ENCODE assay signal across 8 cellular contexts in the genomic region with DNA sequence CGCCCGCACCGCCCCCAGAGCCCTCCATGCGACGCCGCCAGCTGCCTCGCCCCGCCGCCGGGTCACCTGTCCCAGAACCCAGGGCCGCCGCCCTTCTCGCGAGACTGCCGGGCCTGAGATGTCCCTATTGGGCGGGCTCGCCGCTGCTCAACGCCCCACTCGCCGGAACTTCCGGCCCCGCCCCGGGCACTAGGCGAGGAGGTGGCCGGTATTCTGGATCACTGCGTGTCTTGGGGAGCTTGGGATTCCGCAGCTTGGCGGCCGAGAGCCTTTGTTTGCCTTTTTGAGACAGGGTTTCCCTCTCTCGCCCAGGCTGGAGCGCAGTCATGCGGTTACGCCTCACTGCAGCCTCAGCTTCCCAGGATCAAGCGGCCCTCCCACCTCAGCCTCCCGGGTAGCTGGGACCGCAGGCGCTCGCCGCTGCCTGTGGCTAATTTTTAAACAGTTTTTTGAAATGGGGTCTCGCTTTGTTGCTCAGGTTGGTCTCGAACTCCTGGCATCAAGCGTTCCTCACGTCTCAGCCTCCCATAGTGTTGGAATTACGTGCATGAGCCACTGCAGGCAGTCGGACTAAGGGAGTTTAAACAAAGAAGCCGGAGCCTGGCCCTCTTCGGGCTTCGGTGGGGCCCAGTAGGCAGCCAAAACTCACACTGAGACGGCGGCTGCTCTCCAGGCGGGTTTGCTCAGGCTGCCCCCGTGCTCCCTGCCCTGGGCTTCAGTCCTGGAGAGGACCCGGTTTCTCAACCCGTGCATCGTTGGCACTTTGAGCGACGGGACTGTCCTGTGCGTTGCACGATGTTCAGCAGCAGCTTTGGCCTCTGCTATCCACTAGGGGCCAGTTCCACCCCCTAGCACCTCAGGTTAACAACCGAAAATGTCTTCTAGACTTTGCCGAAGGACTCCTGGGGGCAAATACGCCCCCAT. TPM values are rescaled to one million over a fixed set of nuclear protein-coding genes. Genes with fewer than 3 reads are reported as not detected.
DNase-seq lines count a peak whose midpoint lies in the region; ATAC-seq, FAIRE-seq and TF ChIP-seq lines count a peak whose summit lies in the region.

Gene SLC15A4, minus strand, starts transcription at position 43 of the 924 bp plus-strand sequence. Its CDS starts 15 bp downstream, at position 28.

- CTCF ChIA-PET in BJ (lab: Yijun Ruan, JAX): interaction anchor here (1.1 to 1.2 kb wide), 2 partner anchors 25 to 44 kb away, joined by 3 to 4 read pairs; no protein-coding TSS in a partner anchor
- CTCF ChIA-PET in activated CD4-positive, alpha-beta T cell treated with anti-CD3 and anti-CD28 coated beads for 36 hours (lab: Charles Lee): no interaction called here

- peaks cover 7% of the 10 kb centered on the region for H3K9me3 Mint-ChIP-seq in activated CD4-positive, alpha-beta T cell treated with anti-CD3 and anti-CD28 coated beads for 36 hours (ENCODE audit: low read depth)

- FAIRE-seq in GM19239 (lab: Jason Lieb, UNC): peak; percentile 90

- H3K27me3 ChIP-seq in BJ (ENCODE audit: control insufficient read depth, insufficient read depth, low read length): no peaks in the 10 kb centered on the region

- TF ChIP-seq CTCF in BJ (IDR thresholded peaks at IDR 0.05; ENCODE audit: insufficient read depth, low read depth, low read length) (peak; percentile 36; the same call in 1 of the 2 replicates), choroid plexus epithelial cell (conservative IDR thresholded peaks at IDR 0.05; ENCODE audit: low read depth, low read length) (peak; percentile 53)

- DNase-seq in BJ (ENCODE audit: low read depth) (no peak), GM19239 (ENCODE audit: insufficient read length, low spot score) (peak; percentile 96), NCI-H510A treated with DMSO at 0.1 percent for 48 hours (lab: John Stamatoyannopoulos, UW) (peak; percentile 95), choroid plexus epithelial cell (ENCODE audit: low read depth) (peak; percentile 93), kidney glomerular epithelial cell (lab: John Stamatoyannopoulos, UW) (peak; percentile 89)
- DNase-seq in activated CD4-positive, alpha-beta T cell treated with anti-CD3 and anti-CD28 coated beads for 36 hours: peak; percentile 98
- peak; percentile 90 to 94 for DNase-seq in stimulated activated CD4-positive, alpha-beta T cell treated with anti-CD3 and anti-CD28 coated beads, Interleukin-15, amount 100 ng/mL, for 48 hours (ENCODE audit: low read depth in 2 of 2)

- peaks cover 8% of the 10 kb centered on the region for H3K27me3 Mint-ChIP-seq in activated CD4-positive, alpha-beta T cell treated with anti-CD3 and anti-CD28 coated beads for 36 hours

- H3K4me3 ChIP-seq in BJ (ENCODE audit: low read depth, low read length) (peak within 1 kb of the TSS; percentile 94), choroid plexus epithelial cell (ENCODE audit: low read depth, low read length) (peak within 1 kb of the TSS; percentile 95)

- no peaks in the 10 kb centered on the region; the same call in 1 of the 2 replicates for H3K36me3 ChIP-seq in BJ (ENCODE audit: control insufficient read depth, insufficient read depth, low read length)

- intact Hi-C loops in activated CD4-positive, alpha-beta T cell treated with anti-CD3 and anti-CD28 coated beads for 36 hours (cut with DNase I, micrococcal nuclease): loop anchor here (1.0 to 2.0 kb wide), 3 partner anchors 41 to 91 kb away; no protein-coding TSS in a partner anchor

- POLR2A ChIA-PET in BJ (lab: Charles Lee): no interaction called here
- POLR2A ChIA-PET in activated CD4-positive, alpha-beta T cell treated with anti-CD3 and anti-CD28 coated beads for 36 hours (lab: Charles Lee): no interaction called here

- ATAC-seq in HG03442 (IDR thresholded peaks at IDR 0.05; ENCODE audit: unreplicated experiment): peak; percentile 79
- ATAC-seq in activated CD4-positive, alpha-beta T cell treated with anti-CD3 and anti-CD28 coated beads for 36 hours: peak; percentile 94

- peak within 1 kb of the TSS; percentile 86 for H3K4me3 Mint-ChIP-seq in activated CD4-positive, alpha-beta T cell treated with anti-CD3 and anti-CD28 coated beads for 36 hours

- H3K36me3 Mint-ChIP-seq in activated CD4-positive, alpha-beta T cell treated with anti-CD3 and anti-CD28 coated beads for 36 hours (ENCODE audit: low read depth): peaks cover 27% of the 10 kb centered on the region

- H3K4me1 Mint-ChIP-seq in activated CD4-positive, alpha-beta T cell treated with anti-CD3 and anti-CD28 coated beads for 36 hours: peaks cover 29% of the 10 kb centered on the region

- peak within 1 kb of the TSS; percentile 55 for H3K27ac Mint-ChIP-seq in activated CD4-positive, alpha-beta T cell treated with anti-CD3 and anti-CD28 coated beads for 36 hours

RNA-seq across cellular contexts. Expression of gene SLC15A4, which starts in this region (rescaled TPM):
- polyA plus RNA-seq in BJ (2011; rRNA removed): 21.8 and 23.8 TPM in 2 replicates
- 29.1 and 42.7 TPM in 2 replicates for polyA minus RNA-seq in BJ (2011; rRNA and poly(A)+ RNA removed)
- 10 to 100 TPM; 24.2 to 25.9 TPM for total RNA-seq in activated CD4-positive, alpha-beta T cell treated with anti-CD3 and anti-CD28 coated beads for 36 hours
